5 cellular contexts compared by ENCODE assay signal in genomic region chr17:26981845-26982425, GRCh38.
DNase-seq lines count a peak whose midpoint lies in the region; ATAC-seq, FAIRE-seq and TF ChIP-seq lines count a peak whose summit lies in the region.
"Not testable (repeated sequence)": the region's sequence is repeated elsewhere in the genome, so short reads cannot be mapped to it uniquely, and the experiment has no call there.

No MANE protein-coding gene starts in this region.

- not testable (repeated sequence) for TF ChIP-seq EP300 in K562 (IDR thresholded peaks at IDR 0.05; ENCODE audit: low read length)

- H3K79me2 ChIP-seq in K562 (ENCODE audit: control insufficient read depth, insufficient read depth, low read length); neural progenitor cell (ENCODE audit: low read depth): not testable (repeated sequence)

- H3K27ac ChIP-seq in K562 (ENCODE audit: extremely low read depth, low read depth, low read length); neural progenitor cell; upper lobe of right lung: not testable (repeated sequence)

- not testable (repeated sequence) for H3K4me1 ChIP-seq in K562 (replicated peaks in 1 of 2; ENCODE audit: control insufficient read depth in 2 of 2, insufficient read depth in 2 of 2, low read length in 2 of 2); neural progenitor cell; upper lobe of right lung

- BruUV-seq in K562 (replicated peaks; lab: Mats Ljungman, UMichigan): not testable (repeated sequence)

- H3K9me3 Mint-ChIP-seq in neural progenitor cell: peaks cover 47% of the 10 kb centered on the region
- not testable (repeated sequence) for H3K9me3 Mint-ChIP-seq in stimulated activated effector memory CD8-positive, alpha-beta T cell treated with anti-CD3 and anti-CD28 coated beads, Interleukin-12 subunit alpha, Interleukin-12 subunit beta, amount 100 ng/mL, for 72 hours

- H3K4me1 Mint-ChIP-seq in neural progenitor cell; stimulated activated effector memory CD8-positive, alpha-beta T cell treated with anti-CD3 and anti-CD28 coated beads, Interleukin-12 subunit alpha, Interleukin-12 subunit beta, amount 100 ng/mL, for 72 hours: not testable (repeated sequence)

- not testable (repeated sequence) for FAIRE-seq in K562 (lab: Jason Lieb, UNC)

- TF ChIP-seq POLR2A in K562 (conservative IDR thresholded peaks at IDR 0.05): not testable (repeated sequence)

- not testable (repeated sequence) for H3K4me2 ChIP-seq in K562 (ENCODE audit: insufficient read depth, low read length); neural progenitor cell

- not testable (repeated sequence) for H3K27ac Mint-ChIP-seq in neural progenitor cell; stimulated activated effector memory CD8-positive, alpha-beta T cell treated with anti-CD3 and anti-CD28 coated beads, Interleukin-12 subunit alpha, Interleukin-12 subunit beta, amount 100 ng/mL, for 72 hours

- H3K27me3 Mint-ChIP-seq in neural progenitor cell (ENCODE audit: insufficient read depth, low read depth): not testable (repeated sequence)

- TF ChIP-seq CTCF in K562 (IDR thresholded peaks at IDR 0.05 in 2 of 3, conservative IDR thresholded peaks at IDR 0.05 in 1 of 3; ENCODE audit: insufficient read depth in 2 of 3, low read depth in 1 of 3, low read length in 3 of 3); neural progenitor cell (IDR thresholded peaks at IDR 0.05); upper lobe of right lung (IDR thresholded peaks at IDR 0.05): not testable (repeated sequence)

- not testable (repeated sequence) for H3K9ac ChIP-seq in K562 (ENCODE audit: insufficient read depth in 1 of 2, low read depth in 2 of 2, low read length in 2 of 2); neural progenitor cell

- ATAC-seq in K562 (peak; percentile 35; the same call in 1 of the 3 replicates), upper lobe of right lung (peak; percentile 23)
- peak; percentile 24 for ATAC-seq in stimulated activated effector memory CD8-positive, alpha-beta T cell treated with anti-CD3 and anti-CD28 coated beads, Interleukin-12 subunit alpha, Interleukin-12 subunit beta, amount 100 ng/mL, for 72 hours
- peak; percentile 32 for ATAC-seq in stimulated activated naive CD8-positive, alpha-beta T cell treated with anti-CD3 and anti-CD28 coated beads, Interleukin-15, Interleukin-2, amounts not matched to agents 100 U/mL and 50 U/mL, for 24 hours

- not testable (repeated sequence) for H3K27me3 ChIP-seq in K562 (ENCODE audit: control insufficient read depth in 2 of 2, insufficient read depth in 2 of 2, low read length in 2 of 2); neural progenitor cell; upper lobe of right lung

- DNase-seq in K562 (ENCODE audit: extremely low read depth in 1 of 4, low spot score in 3 of 4): peak in 1 of 4 experiments; percentile 1
- DNase-seq in neural progenitor cell (ENCODE audit: low spot score); stimulated activated effector memory CD8-positive, alpha-beta T cell treated with anti-CD3 and anti-CD28 coated beads, Interleukin-12 subunit alpha, Interleukin-12 subunit beta, amount 100 ng/mL, for 72 hours (ENCODE audit: low spot score in 2 of 2); stimulated activated naive CD8-positive, alpha-beta T cell treated with anti-CD3 and anti-CD28 coated beads, Interleukin-15, Interleukin-2, amounts not matched to agents 100 U/mL and 50 U/mL, for 24 hours; upper lobe of right lung: not testable (repeated sequence)

- H3K4me3 Mint-ChIP-seq in neural progenitor cell: peak overlapping the region; percentile 38
- H3K4me3 Mint-ChIP-seq in stimulated activated effector memory CD8-positive, alpha-beta T cell treated with anti-CD3 and anti-CD28 coated beads, Interleukin-12 subunit alpha, Interleukin-12 subunit beta, amount 100 ng/mL, for 72 hours: not testable (repeated sequence)

- CTCF ChIA-PET in K562 (lab: Yijun Ruan, JAX; ENCODE audit: low intra/inter-chr PET ratio): not testable (repeated sequence)

- not testable (repeated sequence) for H3K36me3 ChIP-seq in K562 (ENCODE audit: control insufficient read depth, insufficient read depth, low read length); neural progenitor cell; upper lobe of right lung

- not testable (repeated sequence) for H3K36me3 Mint-ChIP-seq in neural progenitor cell; stimulated activated effector memory CD8-positive, alpha-beta T cell treated with anti-CD3 and anti-CD28 coated beads, Interleukin-12 subunit alpha, Interleukin-12 subunit beta, amount 100 ng/mL, for 72 hours

- not testable (repeated sequence) for H3K9me3 ChIP-seq in K562 (replicated peaks; ENCODE audit: control insufficient read depth, insufficient read depth, low read depth, low read length); upper lobe of right lung
- H3K9me3 ChIP-seq in neural progenitor cell (ENCODE audit: low read depth): peaks cover 20% of the 10 kb centered on the region

- H4K20me1 ChIP-seq in K562 (replicated peaks; ENCODE audit: control insufficient read depth, insufficient read depth, low read length); neural progenitor cell (ENCODE audit: low read depth): not testable (repeated sequence)

- intact Hi-C loops in K562 (cut with micrococcal nuclease); upper lobe of right lung (cut with DNase I): not testable (repeated sequence)

- H3K9me1 ChIP-seq in K562 (ENCODE audit: control insufficient read depth, insufficient read depth, low read length): not testable (repeated sequence)

- POLR2A ChIA-PET in K562 (lab: Yijun Ruan, JAX): not testable (repeated sequence)

- WGBS in K562 (ENCODE audit: insufficient coverage, low coverage, missing lambda C conversion rate): 5% methylated on average over 21 of the region's 30 CpGs

- not testable (repeated sequence) for H3K4me3 ChIP-seq in K562, neural progenitor cell, upper lobe of right lung

- TF ChIP-seq RAD21 in K562 (CRISPR knock-in tag; conservative IDR thresholded peaks at IDR 0.05 in 1 of 2, IDR thresholded peaks at IDR 0.05 in 1 of 2): not testable (repeated sequence)

- not testable (repeated sequence) for H3F3A ChIP-seq in neural progenitor cell (ENCODE audit: low read depth)

- H2AFZ ChIP-seq in K562 (ENCODE audit: low read depth, low read length); neural progenitor cell (replicated peaks): not testable (repeated sequence)

- in situ Hi-C loops in K562 (cut with MboI): not testable (repeated sequence)
